Comparison of ENCODE assay signal across 25 cellular contexts in genomic region chr11:71431271-71431670, GRCh38.
"Had no signal": no experiment of that assay in that cellular context is flagged by ENCODE, and none has a peak within 500 bp of the region (broad histone marks: within the 10 kb centered on the region; RNA-seq: fewer than 3 reads in every experiment).

No MANE protein-coding gene starts in this region.

- H3K9me3 Mint-ChIP-seq: activated CD4-positive, alpha-beta T cell treated with anti-CD3 and anti-CD28 coated beads, Interleukin-2, amount 10 ng/mL, durations not matched to agents 7 days and 5 days; activated naive CD4-positive, alpha-beta T cell treated with anti-CD3 and anti-CD28 coated beads, Interleukin-2, amount 50 U/mL, for 24 hours; effector memory CD8-positive, alpha-beta T cell; stimulated activated effector memory CD8-positive, alpha-beta T cell treated with anti-CD3 and anti-CD28 coated beads, Interleukin-12 subunit alpha, Interleukin-12 subunit beta, amount 100 ng/mL, for 72 hours had no signal

- H3K27me3 Mint-ChIP-seq: activated CD4-positive, alpha-beta T cell treated with anti-CD3 and anti-CD28 coated beads, Interleukin-2, amount 10 ng/mL, durations not matched to agents 7 days and 5 days; activated CD8-positive, alpha-beta memory T cell treated with anti-CD3 and anti-CD28 coated beads, Interleukin-2, amount 10 ng/mL, durations not matched to agents 7 days and 5 days; activated CD8-positive, alpha-beta T cell treated with anti-CD3 and anti-CD28 coated beads for 36 hours; activated naive CD4-positive, alpha-beta T cell treated with anti-CD3 and anti-CD28 coated beads, Interleukin-2, amount 50 U/mL, for 24 hours had no signal

- H3K9ac ChIP-seq: SK-N-SH had no signal

- H3K27ac Mint-ChIP-seq: activated CD4-positive, alpha-beta T cell treated with anti-CD3 and anti-CD28 coated beads, Interleukin-2, amount 10 ng/mL, durations not matched to agents 7 days and 5 days; activated CD8-positive, alpha-beta memory T cell treated with anti-CD3 and anti-CD28 coated beads, Interleukin-2, amount 10 ng/mL, durations not matched to agents 7 days and 5 days; activated CD8-positive, alpha-beta T cell treated with anti-CD3 and anti-CD28 coated beads for 36 hours; activated naive CD4-positive, alpha-beta T cell treated with anti-CD3 and anti-CD28 coated beads, Interleukin-2, amount 50 U/mL, for 24 hours; nephron progenitor cell; stimulated activated effector memory CD8-positive, alpha-beta T cell treated with anti-CD3 and anti-CD28 coated beads, Interleukin-12 subunit alpha, Interleukin-12 subunit beta, amount 100 ng/mL, for 72 hours had no signal

- H3K27me3 ChIP-seq: gastroesophageal sphincter, heart left ventricle, left lung, stomach, upper lobe of left lung had no signal

- H3K4me2 ChIP-seq: SK-N-SH had no signal

- H3K4me3 ChIP-seq: esophagus squamous epithelium, gastroesophageal sphincter, heart left ventricle, left lung, stomach, upper lobe of left lung had no signal

- H3K27ac ChIP-seq: esophagus squamous epithelium, gastroesophageal sphincter, heart left ventricle, left lung, stomach, upper lobe of left lung had no signal

- H3K4me3 Mint-ChIP-seq: activated CD4-positive, alpha-beta T cell treated with anti-CD3 and anti-CD28 coated beads, Interleukin-2, amount 10 ng/mL, durations not matched to agents 7 days and 5 days; activated CD8-positive, alpha-beta memory T cell treated with anti-CD3 and anti-CD28 coated beads, Interleukin-2, amount 10 ng/mL, durations not matched to agents 7 days and 5 days; activated CD8-positive, alpha-beta T cell treated with anti-CD3 and anti-CD28 coated beads for 36 hours; activated naive CD4-positive, alpha-beta T cell treated with anti-CD3 and anti-CD28 coated beads, Interleukin-2, amount 50 U/mL, for 24 hours; effector memory CD8-positive, alpha-beta T cell; nephron progenitor cell; stimulated activated effector memory CD8-positive, alpha-beta T cell treated with anti-CD3 and anti-CD28 coated beads, Interleukin-12 subunit alpha, Interleukin-12 subunit beta, amount 100 ng/mL, for 72 hours had no signal

- H3K4me1 Mint-ChIP-seq: activated naive CD4-positive, alpha-beta T cell treated with anti-CD3 and anti-CD28 coated beads, Interleukin-2, amount 50 U/mL, for 24 hours had no signal

- FAIRE-seq: astrocyte, colon, keratinocyte, small intestine had no signal

- H3K9me3 ChIP-seq: esophagus squamous epithelium, left lung, SK-N-SH, stomach, upper lobe of left lung had no signal

- ATAC-seq: activated CD4-positive, CD25-positive, alpha-beta regulatory T cell treated with anti-CD3 and anti-CD28 coated beads, Interleukin-2, amount 50 U/mL, for 24 hours; activated CD8-positive, alpha-beta memory T cell treated with anti-CD3 and anti-CD28 coated beads, Interleukin-2, amount 10 ng/mL, durations not matched to agents 7 days and 5 days; activated CD8-positive, alpha-beta T cell treated with anti-CD3 and anti-CD28 coated beads for 36 hours; effector memory CD8-positive, alpha-beta T cell; gastroesophageal sphincter; heart left ventricle; left lung; sciatic nerve; stimulated activated effector memory CD8-positive, alpha-beta T cell treated with anti-CD3 and anti-CD28 coated beads, Interleukin-12 subunit alpha, Interleukin-12 subunit beta, amount 100 ng/mL, for 72 hours had no signal

- H3K36me3 Mint-ChIP-seq: activated naive CD4-positive, alpha-beta T cell treated with anti-CD3 and anti-CD28 coated beads, Interleukin-2, amount 50 U/mL, for 24 hours had no signal

- DNase-seq: activated CD4-positive, alpha-beta T cell treated with anti-CD3 and anti-CD28 coated beads, Interleukin-2, amount 10 ng/mL, durations not matched to agents 7 days and 5 days; activated CD8-positive, alpha-beta memory T cell treated with anti-CD3 and anti-CD28 coated beads, Interleukin-2, amount 10 ng/mL, durations not matched to agents 7 days and 5 days; activated CD8-positive, alpha-beta T cell treated with anti-CD3 and anti-CD28 coated beads for 36 hours; activated gamma-delta T cell treated with Interleukin-2 at 50 U/mL for 16 hours; activated T-cell treated with anti-CD3 and anti-CD28 coated beads for 4 hours; central memory CD4-positive, alpha-beta T cell; effector memory CD8-positive, alpha-beta T cell; esophagus squamous epithelium; heart left ventricle; left lung; nephron progenitor cell; occipital lobe; SK-N-SH; small intestine; stimulated activated CD4-positive, alpha-beta T cell treated with anti-CD3 and anti-CD28 coated beads, Interleukin-2, amount 100 ng/mL, for 24 hours; stomach had no signal
